17 cellular contexts compared by ENCODE assay signal in genomic region chr11:47109051-47109791, GRCh38.
A peak's percentile ranks its signal among the peaks of the same experiment; 100 is the strongest.
DNase-seq lines count a peak whose midpoint lies in the region; ATAC-seq and TF ChIP-seq lines count a peak whose summit lies in the region.
"Had no signal": no experiment of that assay in that cellular context is flagged by ENCODE, and none has a peak within 500 bp of the region (broad histone marks: within the 10 kb centered on the region; RNA-seq: fewer than 3 reads in every experiment).

No MANE protein-coding gene starts in this region.

- H3K36me3 ChIP-seq in ectodermal cell (ENCODE audit: control insufficient read depth, insufficient read depth, low read length) (no peaks in the 10 kb centered on the region), ovary (no peaks in the 10 kb centered on the region)

- 86 to 89% methylated on average over 6 of the region's 6 CpGs for WGBS in ectodermal cell, 2 experiments
- 75 to 83% (median 81%) methylated on average over 6 of the region's 6 CpGs for WGBS in ovary, 3 donors

- DNase-seq in AG10803 (ENCODE audit: low read depth): peak; percentile 24
- DNase-seq in nephron progenitor cell: no peak
- no peak for DNase-seq in ovary
- no peak for DNase-seq in NCI-H524 (lab: John Stamatoyannopoulos, UW)
- DNase-seq in natural killer cell treated with Interleukin-12 subunit alpha and Interleukin-12 subunit beta and Interleukin-15 and Interleukin-18, amount 100 ng/mL, for 72 hours (ENCODE audit: low spot score): no peak
- no peak for DNase-seq in GM03348 (ENCODE audit: low spot score)
- DNase-seq: activated CD8-positive, alpha-beta memory T cell treated with anti-CD3 and anti-CD28 coated beads, Interleukin-2, amount 50 U/mL, for 4 hours; activated naive CD4-positive, alpha-beta T cell treated with anti-CD3 and anti-CD28 coated beads for 36 hours; kidney; NCI-H1694; NCI-H82; stimulated activated CD4-positive, alpha-beta T cell treated with anti-CD3 and anti-CD28 coated beads, Interleukin-2, amount 100 ng/mL, for 24 hours had no signal

- H3K4me1 Mint-ChIP-seq in nephron progenitor cell: peaks cover 76% of the 10 kb centered on the region
- peaks cover 9% of the 10 kb centered on the region in 2 donors for H3K4me1 Mint-ChIP-seq in natural killer cell treated with Interleukin-12 subunit alpha and Interleukin-12 subunit beta and Interleukin-15 and Interleukin-18, amount 100 ng/mL, for 72 hours (ENCODE audit: low read depth in 2 of 2)

- H3K36me3 Mint-ChIP-seq in nephron progenitor cell (ENCODE audit: low read depth): peaks cover 9% of the 10 kb centered on the region
- no peaks in the 10 kb centered on the region for H3K36me3 Mint-ChIP-seq in natural killer cell treated with Interleukin-12 subunit alpha and Interleukin-12 subunit beta and Interleukin-15 and Interleukin-18, amount 100 ng/mL, for 72 hours

- H3K27ac ChIP-seq in ectodermal cell (ENCODE audit: insufficient read depth, low read depth, low read length, poor library complexity, severe bottlenecking) (peak overlapping the region; percentile 1), ovary (no peak overlapping the region)
- H3K27ac ChIP-seq: RWPE1 had no signal

- TF ChIP-seq POLR2A in ovary (IDR thresholded peaks at IDR 0.05): no peak

- intact Hi-C loops in ovary (cut with DNase I): loop anchor here in 1 of 4 donors (10.0 kb wide), 1 partner anchor 884 kb away; no protein-coding TSS in a partner anchor

- TF ChIP-seq EP300 in ovary (IDR thresholded peaks at IDR 0.05): no peak

- H3K27me3 ChIP-seq in ectodermal cell (ENCODE audit: control insufficient read depth, insufficient read depth, low read length, poor library complexity, severe bottlenecking) (no peaks in the 10 kb centered on the region), ovary (no peaks in the 10 kb centered on the region)

- TF ChIP-seq CTCF in AG10803 (conservative IDR thresholded peaks at IDR 0.05; ENCODE audit: low read length) (no peak), nephron progenitor cell (IDR thresholded peaks at IDR 0.05) (no peak), ovary (IDR thresholded peaks at IDR 0.05) (no peak)

- H3K4me1 ChIP-seq in ectodermal cell (ENCODE audit: control insufficient read depth, insufficient read depth, low read length) (peaks cover 38% of the 10 kb centered on the region), ovary (ENCODE audit: insufficient read depth) (no peaks in the 10 kb centered on the region)

- H3K9me3 Mint-ChIP-seq in nephron progenitor cell: peaks cover 15% of the 10 kb centered on the region
- no peaks in the 10 kb centered on the region for H3K9me3 Mint-ChIP-seq in natural killer cell treated with Interleukin-12 subunit alpha and Interleukin-12 subunit beta and Interleukin-15 and Interleukin-18, amount 100 ng/mL, for 72 hours
- H3K9me3 Mint-ChIP-seq: T-helper 1 cell treated with Interleukin-12 subunit alpha and Interleukin-12 subunit beta and Interleukin-4 antibody, amounts not matched to agents 30 μg/mL and 1 μg/mL, for 36 hours had no signal

- no peaks in the 10 kb centered on the region for H3K9me3 ChIP-seq in ectodermal cell (ENCODE audit: control insufficient read depth, low read length)
- no peaks in the 10 kb centered on the region for H3K9me3 ChIP-seq in ovary

- no peak overlapping the region for H3K4me3 ChIP-seq in AG10803 (ENCODE audit: low read length)
- H3K4me3 ChIP-seq in ectodermal cell (ENCODE audit: insufficient read depth, low read depth, low read length): no peak overlapping the region
- H3K4me3 ChIP-seq in ovary: no peak overlapping the region

- H3K4me3 Mint-ChIP-seq in nephron progenitor cell: no peak overlapping the region
- no peak overlapping the region for H3K4me3 Mint-ChIP-seq in natural killer cell treated with Interleukin-12 subunit alpha and Interleukin-12 subunit beta and Interleukin-15 and Interleukin-18, amount 100 ng/mL, for 72 hours
- H3K4me3 Mint-ChIP-seq: activated naive CD4-positive, alpha-beta T cell treated with anti-CD3 and anti-CD28 coated beads for 36 hours; T-helper 1 cell treated with Interleukin-12 subunit alpha and Interleukin-12 subunit beta and Interleukin-4 antibody, amounts not matched to agents 30 μg/mL and 1 μg/mL, for 36 hours had no signal

- no peaks in the 10 kb centered on the region for H3K27me3 Mint-ChIP-seq in nephron progenitor cell (ENCODE audit: low read depth, poor library complexity)
- no peaks in the 10 kb centered on the region for H3K27me3 Mint-ChIP-seq in natural killer cell treated with Interleukin-12 subunit alpha and Interleukin-12 subunit beta and Interleukin-15 and Interleukin-18, amount 100 ng/mL, for 72 hours

- peak; percentile 46 for ATAC-seq in HG03108 (IDR thresholded peaks at IDR 0.05; ENCODE audit: unreplicated experiment)
- ATAC-seq in natural killer cell treated with Interleukin-12 subunit alpha and Interleukin-12 subunit beta and Interleukin-15 and Interleukin-18, amount 100 ng/mL, for 72 hours: no peak
- ATAC-seq: activated CD4-positive, CD25-positive, alpha-beta regulatory T cell treated with anti-CD3 and anti-CD28 coated beads, Interleukin-2, amount 50 U/mL, for 24 hours had no signal

- H3K27ac Mint-ChIP-seq in nephron progenitor cell: peak overlapping the region; percentile 96
- H3K27ac Mint-ChIP-seq in natural killer cell treated with Interleukin-12 subunit alpha and Interleukin-12 subunit beta and Interleukin-15 and Interleukin-18, amount 100 ng/mL, for 72 hours: no peak overlapping the region
- H3K27ac Mint-ChIP-seq: activated naive CD4-positive, alpha-beta T cell treated with anti-CD3 and anti-CD28 coated beads for 36 hours; T-helper 1 cell treated with Interleukin-12 subunit alpha and Interleukin-12 subunit beta and Interleukin-4 antibody, amounts not matched to agents 30 μg/mL and 1 μg/mL, for 36 hours had no signal
